ENCODE assay signal across 10 cellular contexts in the genomic region with DNA sequence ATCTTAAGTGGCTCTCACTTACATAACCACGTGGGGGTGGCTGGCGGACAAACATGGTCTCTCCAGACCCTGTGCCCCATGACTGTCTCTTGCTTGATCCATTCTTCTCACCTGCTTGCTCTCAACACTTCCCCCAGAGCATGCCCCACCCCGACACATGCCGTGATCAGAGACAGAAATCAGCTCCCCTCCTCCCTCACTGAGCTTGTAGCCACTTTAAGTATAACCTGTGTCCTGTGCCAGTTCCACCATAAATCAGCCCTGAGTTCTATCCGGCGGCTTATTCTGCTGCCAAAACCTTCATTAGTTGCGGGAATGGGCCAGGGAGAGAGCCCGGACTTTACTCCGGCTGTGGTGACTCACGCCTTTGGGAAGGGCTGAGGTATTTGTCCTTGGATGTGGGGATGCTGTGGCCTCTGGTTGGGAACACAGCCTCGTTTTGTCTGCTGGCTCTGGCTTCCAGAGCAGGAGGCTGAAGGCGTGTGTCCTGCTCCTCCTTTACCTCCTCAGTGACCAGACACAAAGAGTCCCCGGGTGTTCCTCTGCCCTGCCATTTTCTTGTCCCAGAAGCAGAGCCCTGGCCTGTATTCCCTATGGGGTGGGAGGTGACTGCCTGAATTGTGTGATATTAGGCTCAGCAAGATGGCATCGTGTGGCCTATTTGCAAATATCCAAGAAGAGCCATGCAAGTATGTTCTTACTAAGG. TPM values are rescaled to one million over a fixed set of nuclear protein-coding genes. Genes with fewer than 3 reads are reported as not detected.
DNase-seq lines count a peak whose midpoint lies in the region; ATAC-seq, FAIRE-seq and TF ChIP-seq lines count a peak whose summit lies in the region.
"Had no signal": no experiment of that assay in that cellular context is flagged by ENCODE, and none has a peak within 500 bp of the region (broad histone marks: within the 10 kb centered on the region; RNA-seq: fewer than 3 reads in every experiment).

No MANE protein-coding gene starts in this region.

- H3K27ac ChIP-seq in pancreas = peak overlapping the region; percentile 67 to 92 (median 79)

- no peaks in the 10 kb centered on the region for H3K9me3 ChIP-seq in pancreas

- peaks cover 63 to 73% (median 72%) of the 10 kb centered on the region in 3 donors for H3K4me1 ChIP-seq in pancreas

- peak; percentile 94 for FAIRE-seq in RCC 7860 (lab: Jason Lieb, UNC)
- FAIRE-seq in pancreas (lab: Jason Lieb, UNC) = peak; percentile 47
- FAIRE-seq: G401.6 had no signal

- no peaks in the 10 kb centered on the region for H3K27me3 ChIP-seq in pancreas

- ATAC-seq in pancreas (peak; percentile 80 to 85 (median 84)), HG02623 (IDR thresholded peaks at IDR 0.05; ENCODE audit: unreplicated experiment) (no peak), HG03469 (IDR thresholded peaks at IDR 0.05; ENCODE audit: unreplicated experiment) (no peak)

- DNase-seq in COLO829 (ENCODE audit: low spot score) (peak; percentile 25), RCC 7860 (ENCODE audit: low spot score) (peak; percentile 84), fibroblast of villous mesenchyme (ENCODE audit: low read depth) (peak; percentile 64), pancreas (peak; percentile 70 to 92 (median 84))
- no peak for DNase-seq in activated naive CD4-positive, alpha-beta T cell treated with anti-CD3 and anti-CD28 coated beads, Interleukin-2, amount 50 U/mL, for 16 hours
- DNase-seq in activated CD4-positive, alpha-beta T cell treated with anti-CD3 and anti-CD28 coated beads, Interleukin-2, amount 50 U/mL, for 4 hours = no peak

- no peak for TF ChIP-seq CTCF in fibroblast of villous mesenchyme (IDR thresholded peaks at IDR 0.05; ENCODE audit: insufficient read depth, low read depth, low read length)
- no peak for TF ChIP-seq CTCF in pancreas (IDR thresholded peaks at IDR 0.05)

- H3K36me3 ChIP-seq in pancreas = no peaks in the 10 kb centered on the region

- WGBS in pancreas, 2 donors = 18 to 23% methylated on average over 14 of the region's 14 CpGs

- H3K4me3 ChIP-seq in fibroblast of villous mesenchyme (ENCODE audit: low read depth, low read length) (no peak overlapping the region), pancreas (no peak overlapping the region)

- intact Hi-C loops in pancreas (cut with DNase I) = no loop called here

RNA-seq across cellular contexts. Expression of a gene that starts 21.1 kb away (rescaled TPM):
- total RNA-seq in fibroblast of villous mesenchyme (47.0 and 59.6 TPM in 2 replicates), pancreas (10 to 100 TPM; 15.1 to 23.5 (median 17.3) TPM)
- 10 to 100 TPM; 10.3 to 10.9 TPM for polyA plus RNA-seq in pancreas

RNA-seq across cellular contexts. Expression of a gene that starts 32.8 kb away (rescaled TPM):
- total RNA-seq in fibroblast of villous mesenchyme = 26.7 and 31.5 TPM in 2 replicates
- total RNA-seq in pancreas = 10 to 100 TPM; 42.7 to 88.1 (median 59.3) TPM
- 100 to 1,000 TPM in 1 of 2 donors, 10 to 100 TPM in 1; 87.4 to 210 TPM for polyA plus RNA-seq in pancreas

RNA-seq across cellular contexts. Expression of a gene that starts 52.0 kb away (rescaled TPM):
- total RNA-seq in fibroblast of villous mesenchyme = 14.5 and 39.3 TPM in 2 replicates
- total RNA-seq in pancreas = 100 to 1,000 TPM in 1 of 6 donors, 10 to 100 TPM in 5; 47.2 to 103 (median 83.4) TPM
- 100 to 1,000 TPM; 163 to 209 TPM for polyA plus RNA-seq in pancreas
- total RNA-seq: neural crest cell had no signal

Comparison
In these comparisons a context has a peak if more than half of its experiments do, and no peak if none do; other contexts are left out.
1. DNase-seq: peak in COLO829 (single experiment), RCC 7860 (single experiment), fibroblast of villous mesenchyme (single experiment) and pancreas (6 of 6); none in activated naive CD4-positive, alpha-beta T cell treated with anti-CD3 and anti-CD28 coated beads, Interleukin-2, amount 50 U/mL, for 16 hours (single experiment) and activated CD4-positive, alpha-beta T cell treated with anti-CD3 and anti-CD28 coated beads, Interleukin-2, amount 50 U/mL, for 4 hours (0 of 2).
2. ATAC-seq: peak in pancreas (4 of 4); none in HG02623 (single experiment) and HG03469 (single experiment).